ENCODE assay signal across 1 cellular context in genomic region chr1:108828074-108828961, GRCh38.
TF ChIP-seq lines count a peak whose summit lies in the region.

No MANE protein-coding gene starts in this region.

TF ChIP-seq in SK-N-SH, 30 proteins besides CTCF, POLR2A, EP300 and RAD21:
- no peak for TF ChIP-seq REST (IDR thresholded peaks at IDR 0.05; ENCODE audit: low read depth, low read length)
- TF ChIP-seq SMC3 (IDR thresholded peaks at IDR 0.05; ENCODE audit: low read depth, low read length), result peak; percentile 71
